In the genomic region with DNA sequence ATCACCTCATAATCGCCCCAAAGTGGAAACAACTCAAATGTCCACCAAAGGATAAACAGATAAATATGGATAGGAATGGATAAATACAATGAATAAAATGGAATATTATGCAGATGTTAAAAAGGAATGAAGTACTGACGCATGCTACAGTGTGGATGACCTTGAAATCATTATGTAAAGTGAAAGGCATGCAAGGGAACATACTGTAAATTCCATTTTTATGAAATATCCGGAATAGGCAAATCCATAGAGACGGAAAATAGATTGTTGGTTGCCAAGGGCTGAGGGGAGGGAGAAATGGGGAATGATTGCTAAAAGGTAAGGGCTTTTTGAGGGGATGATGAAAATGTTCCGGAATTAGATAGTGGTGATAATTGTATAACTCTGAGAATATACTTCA, we compare ENCODE assay signal across 23 cellular contexts. TPM values are rescaled to one million over a fixed set of nuclear protein-coding genes. Genes with fewer than 3 reads are reported as not detected.
"Had no signal": no experiment of that assay in that cellular context is flagged by ENCODE, and none has a peak within 500 bp of the region (broad histone marks: within the 10 kb centered on the region; RNA-seq: fewer than 3 reads in every experiment).

No MANE protein-coding gene starts in this region.

- H3K27me3 ChIP-seq: heart right ventricle, suprapubic skin, transverse colon had no signal

- H3K27me3 Mint-ChIP-seq: activated naive CD8-positive, alpha-beta T cell treated with anti-CD3 and anti-CD28 coated beads for 36 hours; progenitor cell of endocrine pancreas had no signal

- H3K4me3 ChIP-seq: heart right ventricle, left ventricle myocardium inferior, suprapubic skin, transverse colon had no signal

- DNase-seq: activated CD4-positive, alpha-beta T cell treated with anti-CD3 and anti-CD28 coated beads, Interleukin-2, amount 50 U/mL, for 1 hour; activated CD4-positive, CD25-positive, alpha-beta regulatory T cell treated with anti-CD3 and anti-CD28 coated beads, Interleukin-2, amount 50 U/mL, for 72 hours; activated gamma-delta T cell; activated naive CD8-positive, alpha-beta T cell treated with anti-CD3 and anti-CD28 coated beads for 36 hours; anterior cingulate cortex; cortex of kidney; effector CD4-positive, alpha-beta T cell; heart right ventricle; kidney glomerular epithelial cell; left ventricle myocardium inferior; mammary epithelial cell; midbrain; stimulated activated CD4-positive, alpha-beta T cell treated with anti-CD3 and anti-CD28 coated beads, Interleukin-2, amount 100 ng/mL, for 24 hours; stimulated activated naive CD8-positive, alpha-beta T cell treated with anti-CD3 and anti-CD28 coated beads, Interleukin-15, Interleukin-2, amounts not matched to agents 100 U/mL and 50 U/mL, for 24 hours; transverse colon had no signal

- H3K36me3 ChIP-seq: heart right ventricle, left ventricle myocardium inferior, suprapubic skin, transverse colon had no signal

- H3K4me3 Mint-ChIP-seq: activated naive CD8-positive, alpha-beta T cell treated with anti-CD3 and anti-CD28 coated beads for 36 hours; brain; T-helper 1 cell treated with Interleukin-12 subunit alpha and Interleukin-12 subunit beta and Interleukin-4 antibody, amounts not matched to agents 30 μg/mL and 1 μg/mL, for 36 hours had no signal

- H3K27ac ChIP-seq: heart right ventricle, left ventricle myocardium inferior, suprapubic skin, transverse colon, VCaP had no signal

- H3K9me3 Mint-ChIP-seq: activated naive CD8-positive, alpha-beta T cell treated with anti-CD3 and anti-CD28 coated beads for 36 hours; brain; T-helper 1 cell treated with Interleukin-12 subunit alpha and Interleukin-12 subunit beta and Interleukin-4 antibody, amounts not matched to agents 30 μg/mL and 1 μg/mL, for 36 hours had no signal

- ATAC-seq: esophagus mucosa; heart right ventricle; stimulated activated naive CD8-positive, alpha-beta T cell treated with anti-CD3 and anti-CD28 coated beads, Interleukin-15, Interleukin-2, amounts not matched to agents 100 U/mL and 50 U/mL, for 24 hours had no signal

- H3K27ac Mint-ChIP-seq: activated naive CD8-positive, alpha-beta T cell treated with anti-CD3 and anti-CD28 coated beads for 36 hours; progenitor cell of endocrine pancreas; T-helper 1 cell treated with Interleukin-12 subunit alpha and Interleukin-12 subunit beta and Interleukin-4 antibody, amounts not matched to agents 30 μg/mL and 1 μg/mL, for 36 hours had no signal

- H3K9me3 ChIP-seq: heart right ventricle, left ventricle myocardium inferior, suprapubic skin, transverse colon had no signal

- H3K4me1 ChIP-seq: suprapubic skin had no signal

RNA-seq across cellular contexts. Expression of a gene that starts 54.9 kb away (rescaled TPM):
- total RNA-seq: activated naive CD8-positive, alpha-beta T cell treated with anti-CD3 and anti-CD28 coated beads for 36 hours; esophagus mucosa; heart right ventricle; left ventricle myocardium inferior; mammary epithelial cell; omental fat pad; progenitor cell of endocrine pancreas; skeletal muscle tissue; suprapubic skin; transverse colon had no signal

RNA-seq across cellular contexts. Expression of a gene that starts 59.3 kb away (rescaled TPM):
- total RNA-seq: esophagus mucosa, mammary epithelial cell, progenitor cell of endocrine pancreas, skeletal muscle tissue, suprapubic skin, transverse colon had no signal
